2 cellular contexts compared by ENCODE assay signal in genomic region chr3:113628788-113629187, GRCh38.
TF ChIP-seq lines count a peak whose summit lies in the region.

No MANE protein-coding gene starts in this region.

TF ChIP-seq in GM12878, 131 proteins besides CTCF, POLR2A, EP300 and RAD21 (continued from another document):
- TF ChIP-seq, protein P1, sequence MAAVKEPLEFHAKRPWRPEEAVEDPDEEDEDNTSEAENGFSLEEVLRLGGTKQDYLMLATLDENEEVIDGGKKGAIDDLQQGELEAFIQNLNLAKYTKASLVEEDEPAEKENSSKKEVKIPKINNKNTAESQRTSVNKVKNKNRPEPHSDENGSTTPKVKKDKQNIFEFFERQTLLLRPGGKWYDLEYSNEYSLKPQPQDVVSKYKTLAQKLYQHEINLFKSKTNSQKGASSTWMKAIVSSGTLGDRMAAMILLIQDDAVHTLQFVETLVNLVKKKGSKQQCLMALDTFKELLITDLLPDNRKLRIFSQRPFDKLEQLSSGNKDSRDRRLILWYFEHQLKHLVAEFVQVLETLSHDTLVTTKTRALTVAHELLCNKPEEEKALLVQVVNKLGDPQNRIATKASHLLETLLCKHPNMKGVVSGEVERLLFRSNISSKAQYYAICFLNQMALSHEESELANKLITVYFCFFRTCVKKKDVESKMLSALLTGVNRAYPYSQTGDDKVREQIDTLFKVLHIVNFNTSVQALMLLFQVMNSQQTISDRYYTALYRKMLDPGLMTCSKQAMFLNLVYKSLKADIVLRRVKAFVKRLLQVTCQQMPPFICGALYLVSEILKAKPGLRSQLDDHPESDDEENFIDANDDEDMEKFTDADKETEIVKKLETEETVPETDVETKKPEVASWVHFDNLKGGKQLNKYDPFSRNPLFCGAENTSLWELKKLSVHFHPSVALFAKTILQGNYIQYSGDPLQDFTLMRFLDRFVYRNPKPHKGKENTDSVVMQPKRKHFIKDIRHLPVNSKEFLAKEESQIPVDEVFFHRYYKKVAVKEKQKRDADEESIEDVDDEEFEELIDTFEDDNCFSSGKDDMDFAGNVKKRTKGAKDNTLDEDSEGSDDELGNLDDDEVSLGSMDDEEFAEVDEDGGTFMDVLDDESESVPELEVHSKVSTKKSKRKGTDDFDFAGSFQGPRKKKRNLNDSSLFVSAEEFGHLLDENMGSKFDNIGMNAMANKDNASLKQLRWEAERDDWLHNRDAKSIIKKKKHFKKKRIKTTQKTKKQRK (IDR thresholded peaks at IDR 0.05; ENCODE audit: low read depth, low read length) = no peak

TF ChIP-seq in HEK293T, 16 proteins besides CTCF, POLR2A, EP300 and RAD21 (continued from another document):
- TF ChIP-seq, protein P2, sequence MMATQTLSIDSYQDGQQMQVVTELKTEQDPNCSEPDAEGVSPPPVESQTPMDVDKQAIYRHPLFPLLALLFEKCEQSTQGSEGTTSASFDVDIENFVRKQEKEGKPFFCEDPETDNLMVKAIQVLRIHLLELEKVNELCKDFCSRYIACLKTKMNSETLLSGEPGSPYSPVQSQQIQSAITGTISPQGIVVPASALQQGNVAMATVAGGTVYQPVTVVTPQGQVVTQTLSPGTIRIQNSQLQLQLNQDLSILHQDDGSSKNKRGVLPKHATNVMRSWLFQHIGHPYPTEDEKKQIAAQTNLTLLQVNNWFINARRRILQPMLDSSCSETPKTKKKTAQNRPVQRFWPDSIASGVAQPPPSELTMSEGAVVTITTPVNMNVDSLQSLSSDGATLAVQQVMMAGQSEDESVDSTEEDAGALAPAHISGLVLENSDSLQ (IDR thresholded peaks at IDR 0.05) = no peak
- TF ChIP-seq ZNF384 (IDR thresholded peaks at IDR 0.05) (no peak), FOXK2 (IDR thresholded peaks at IDR 0.05) (no peak), L3MBTL2 (conservative IDR thresholded peaks at IDR 0.05) (no peak), FOXA1 (IDR thresholded peaks at IDR 0.05) (no peak), SP1 (IDR thresholded peaks at IDR 0.05) (no peak), FOXM1 (IDR thresholded peaks at IDR 0.05; ENCODE audit: borderline replicate concordance) (no peak), ARNT (IDR thresholded peaks at IDR 0.05) (no peak), SUZ12 (IDR thresholded peaks at IDR 0.05) (no peak), BHLHE40 (IDR thresholded peaks at IDR 0.05; ENCODE audit: borderline replicate concordance) (no peak), TARDBP (IDR thresholded peaks at IDR 0.05) (no peak), LEF1 (IDR thresholded peaks at IDR 0.05; ENCODE audit: borderline replicate concordance) (no peak)
TF ChIP-seq in HEK293T: peak in this region for 0.
